ENCODE assay signal across 8 cellular contexts in the genomic region with DNA sequence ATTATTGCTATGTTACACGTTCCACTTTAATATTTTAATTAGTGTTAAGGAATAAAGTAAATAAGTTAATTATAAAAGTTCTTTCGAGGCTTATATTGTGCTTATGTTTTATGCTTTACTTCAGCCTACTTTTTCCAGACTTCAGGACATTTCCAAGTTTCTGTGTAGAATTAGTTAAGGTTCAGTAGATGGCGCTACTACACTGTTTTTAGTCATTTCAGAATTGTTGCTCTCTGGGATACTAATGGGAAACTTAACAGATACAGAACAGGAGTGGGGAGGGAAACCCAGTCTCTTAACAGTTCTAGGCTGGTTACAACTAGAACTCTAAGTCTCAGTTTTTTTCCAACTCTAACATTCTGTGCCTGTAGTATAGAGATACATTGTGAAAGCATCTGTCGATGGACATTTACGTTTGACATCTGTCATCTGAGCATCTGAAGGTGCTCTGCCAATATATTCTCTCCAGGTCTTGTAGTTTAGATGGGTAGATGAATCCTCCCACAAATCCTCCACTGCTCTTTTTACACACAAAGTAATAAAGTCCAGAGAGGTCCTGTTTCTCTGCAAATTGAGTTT. TPM values are rescaled to one million over a fixed set of nuclear protein-coding genes. Genes with fewer than 3 reads are reported as not detected.
DNase-seq lines count a peak whose midpoint lies in the region; FAIRE-seq and TF ChIP-seq lines count a peak whose summit lies in the region.

No MANE protein-coding gene starts in this region.

- CTCF ChIA-PET in activated CD4-positive, alpha-beta memory T cell treated with anti-CD3 and anti-CD28 coated beads for 36 hours (lab: Charles Lee) = interaction anchor here (0.6 to 1.9 kb wide), 3 partner anchors 12 to 214 kb away, joined by 3 to 6 read pairs (median 3); no protein-coding TSS in a partner anchor

- no peak overlapping the region for H3K4me3 ChIP-seq in fibroblast of the aortic adventitia (ENCODE audit: low read depth, low read length)

- TF ChIP-seq CTCF in fibroblast of the aortic adventitia (IDR thresholded peaks at IDR 0.05; ENCODE audit: insufficient read depth, low read length) = peak; percentile 55

- in situ Hi-C loops in ACHN (cut with HindIII; ENCODE audit: low pct_ligation_motif_present, low pct_unique_long_range_greater_than_20kb, low sequenced_read_pairs) = no loop called here

- peaks cover 4% of the 10 kb centered on the region for H3K27me3 Mint-ChIP-seq in activated CD4-positive, alpha-beta memory T cell treated with anti-CD3 and anti-CD28 coated beads for 36 hours

- no peak overlapping the region for H3K27ac Mint-ChIP-seq in activated CD4-positive, alpha-beta memory T cell treated with anti-CD3 and anti-CD28 coated beads for 36 hours

- H3K4me1 Mint-ChIP-seq in activated CD4-positive, alpha-beta memory T cell treated with anti-CD3 and anti-CD28 coated beads for 36 hours (ENCODE audit: low read depth) = no peaks in the 10 kb centered on the region

- intact Hi-C loops in activated CD4-positive, alpha-beta memory T cell treated with anti-CD3 and anti-CD28 coated beads for 36 hours (cut with micrococcal nuclease) = no loop called here

- H3K9me3 Mint-ChIP-seq in activated CD4-positive, alpha-beta memory T cell treated with anti-CD3 and anti-CD28 coated beads for 36 hours = no peaks in the 10 kb centered on the region

- DNase-seq in ACHN (peak; percentile 31), GM19239 (ENCODE audit: insufficient read length, low spot score) (no peak), RCC 7860 (ENCODE audit: low spot score) (peak; percentile 35), fibroblast of the aortic adventitia (ENCODE audit: low read depth) (peak; percentile 81), stromal cell of bone marrow (ENCODE audit: low read depth) (peak; percentile 35), HPDE6-E6E7 (ENCODE audit: extremely low spot score) (no peak), iPS-NIHi7 (ENCODE audit: extremely low spot score) (no peak)
- DNase-seq in activated CD4-positive, alpha-beta memory T cell treated with anti-CD3 and anti-CD28 coated beads for 36 hours = no peak

- POLR2A ChIA-PET in activated CD4-positive, alpha-beta memory T cell treated with anti-CD3 and anti-CD28 coated beads for 36 hours (lab: Charles Lee) = no interaction called here

- H3K4me3 Mint-ChIP-seq in activated CD4-positive, alpha-beta memory T cell treated with anti-CD3 and anti-CD28 coated beads for 36 hours = no peak overlapping the region

- FAIRE-seq in GM19239 (lab: Jason Lieb, UNC) (peak; percentile 37), RCC 7860 (lab: Jason Lieb, UNC) (peak; percentile 89)

- H3K36me3 Mint-ChIP-seq in activated CD4-positive, alpha-beta memory T cell treated with anti-CD3 and anti-CD28 coated beads for 36 hours = no peaks in the 10 kb centered on the region

RNA-seq across cellular contexts. Expression of a gene that starts 56.8 kb away (rescaled TPM):
- total RNA-seq in fibroblast of the aortic adventitia (ENCODE audit: low replicate concordance) = 32.9 and 43.6 TPM in 2 replicates
- 1 to 10 TPM; 3.3 to 4.0 TPM for total RNA-seq in activated CD4-positive, alpha-beta memory T cell treated with anti-CD3 and anti-CD28 coated beads for 36 hours

Comparison
In these comparisons a context has a peak if more than half of its experiments do, and no peak if none do; other contexts are left out.
1. DNase-seq: peak in ACHN (single experiment), RCC 7860 (single experiment), fibroblast of the aortic adventitia (single experiment) and stromal cell of bone marrow (single experiment); none in GM19239 (single experiment), HPDE6-E6E7 (single experiment), activated CD4-positive, alpha-beta memory T cell treated with anti-CD3 and anti-CD28 coated beads for 36 hours (single experiment) and iPS-NIHi7 (single experiment).